36 cellular contexts compared by ENCODE assay signal in genomic region chr6:45562171-45562570, GRCh38.
"Had no signal": no experiment of that assay in that cellular context is flagged by ENCODE, and none has a peak within 500 bp of the region (broad histone marks: within the 10 kb centered on the region; RNA-seq: fewer than 3 reads in every experiment).

No MANE protein-coding gene starts in this region.

- DNase-seq: Karpas-422, Kasumi-1, MG63, MM.1S, MV-4-11, NCI-H1048, NCI-H1092, NCI-H1092 treated with DMSO at 0.1 percent for 48 hours, NCI-H1105, NCI-H1105 treated with DMSO at 0.1 percent for 48 hours, NCI-H1417, NCI-H1417 treated with DMSO at 0.1 percent for 48 hours, NCI-H1436, NCI-H1436 treated with DMSO at 0.1 percent for 48 hours, NCI-H146, NCI-H1694, NCI-H1694 treated with DMSO at 0.1 percent for 48 hours, NCI-H187, NCI-H187 treated with DMSO at 0.1 percent for 48 hours, NCI-H1930, NCI-H2029, NCI-H2029 treated with DMSO at 0.1 percent for 48 hours, NCI-H2081, NCI-H2081 treated with DMSO at 0.1 percent for 48 hours, NCI-H2107, NCI-H2171, NCI-H2171 treated with DMSO at 0.1 percent for 48 hours, NCI-H2227 treated with DMSO at 0.1 percent for 48 hours, NCI-H226, NCI-H345, NCI-H446, NCI-H446 treated with DMSO at 0.1 percent for 48 hours, NCI-H510A, NCI-H510A treated with DMSO at 0.1 percent for 48 hours, NCI-H524, NCI-H524 treated with DMSO at 0.1 percent for 48 hours had no signal

- H3K9me3 ChIP-seq: MG63 had no signal

- H3K4me3 ChIP-seq: MG63 had no signal

- H3K36me3 ChIP-seq: MG63 had no signal

- H3K27me3 ChIP-seq: MG63 had no signal
